In the genomic region with DNA sequence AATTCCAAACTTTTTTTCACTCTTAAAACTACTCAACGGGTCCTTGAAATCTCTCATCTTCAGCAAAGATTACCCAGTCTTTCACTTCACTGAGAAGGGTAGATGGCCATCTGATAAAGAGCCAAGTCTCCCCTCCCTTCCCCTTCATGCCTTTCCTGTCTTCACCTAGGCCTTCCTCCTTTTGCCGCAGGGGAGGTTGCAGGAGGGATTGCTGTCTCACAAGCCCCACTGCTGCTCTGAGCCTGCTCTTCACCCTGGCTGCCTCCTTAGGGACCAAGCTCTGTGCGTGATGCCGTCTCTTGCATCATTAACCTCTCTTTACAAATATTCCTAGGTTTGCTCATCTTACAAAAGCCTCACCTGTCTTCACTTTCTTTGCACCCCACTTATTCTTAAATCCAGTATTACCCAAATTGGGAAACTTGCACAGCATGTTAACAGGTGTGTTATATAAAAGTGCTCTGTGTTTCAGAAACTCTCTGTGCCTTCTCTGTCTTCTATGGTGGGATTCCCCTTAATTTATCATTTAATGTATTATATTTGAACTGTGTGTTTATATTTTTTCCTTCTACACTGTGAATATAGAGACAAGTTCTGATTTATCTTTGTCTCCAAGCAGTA, we compare ENCODE assay signal across 10 cellular contexts. TPM values are rescaled to one million over a fixed set of nuclear protein-coding genes. Genes with fewer than 3 reads are reported as not detected.
DNase-seq lines count a peak whose midpoint lies in the region; ATAC-seq and TF ChIP-seq lines count a peak whose summit lies in the region.
"Had no signal": no experiment of that assay in that cellular context is flagged by ENCODE, and none has a peak within 500 bp of the region (broad histone marks: within the 10 kb centered on the region; RNA-seq: fewer than 3 reads in every experiment).

No MANE protein-coding gene starts in this region.

- CTCF ChIA-PET in T-cell (lab: Charles Lee), result no interaction called here

- POLR2A ChIA-PET in T-cell (lab: Charles Lee), result no interaction called here

- peaks cover 2% of the 10 kb centered on the region for H3K36me3 ChIP-seq in cardiac muscle cell
- no peaks in the 10 kb centered on the region for H3K36me3 ChIP-seq in fibroblast of lung (ENCODE audit: control insufficient read depth, insufficient read depth, low read length)
- H3K36me3 ChIP-seq in upper lobe of right lung, result no peaks in the 10 kb centered on the region

- H3K4me2 ChIP-seq in fibroblast of lung (ENCODE audit: extremely low read depth, insufficient read depth, low read length), result peak overlapping the region; percentile 85

- peak; percentile 35 to 36 for DNase-seq in cardiac muscle cell (ENCODE audit: low read depth in 1 of 2, low spot score in 1 of 2)
- no peak for DNase-seq in left cardiac atrium
- peak in 2 of 34 experiments; percentile 0 to 11 for DNase-seq in T-cell
- DNase-seq in fibroblast of lung (ENCODE audit: low read depth in 2 of 2), result no peak
- no peak for DNase-seq in upper lobe of right lung
- DNase-seq in GM03348 (ENCODE audit: low spot score), result no peak
- DNase-seq in GM13977 (ENCODE audit: low spot score), result no peak
- DNase-seq: NCI-H1930, right cardiac atrium had no signal

- H3K27me3 ChIP-seq in cardiac muscle cell (no peaks in the 10 kb centered on the region), fibroblast of lung (ENCODE audit: control insufficient read depth, insufficient read depth, low read length) (no peaks in the 10 kb centered on the region), upper lobe of right lung (no peaks in the 10 kb centered on the region)

- in situ Hi-C loops in GM13977 (cut with MboI; ENCODE audit: low pct_unique_long_range_greater_than_20kb, low sequenced_read_pairs, unreplicated experiment), result no loop called here

- H3K27me3 Mint-ChIP-seq in T-cell, result no peaks in the 10 kb centered on the region

- no peak overlapping the region for H2AFZ ChIP-seq in fibroblast of lung (ENCODE audit: low read length)

- H4K20me1 ChIP-seq in fibroblast of lung (ENCODE audit: control insufficient read depth, extremely low read depth, insufficient read depth, low read length), result peaks cover 5% of the 10 kb centered on the region

- no peak overlapping the region for H3K9ac ChIP-seq in fibroblast of lung (ENCODE audit: insufficient read depth, low read length)

- H3K27ac ChIP-seq in cardiac muscle cell (peak overlapping the region; percentile 64), fibroblast of lung (ENCODE audit: insufficient read depth, low read length) (peak overlapping the region; percentile 32), upper lobe of right lung (no peak overlapping the region)

- intact Hi-C loops in left cardiac atrium (cut with DNase I) (loop anchor here in 1 of 2 donors (10.0 kb wide), 1 partner anchor 98 kb away; a partner anchor contains a TSS), upper lobe of right lung (cut with DNase I) (no loop called here)

- peaks cover 40% of the 10 kb centered on the region for H3K4me1 ChIP-seq in cardiac muscle cell (ENCODE audit: low read depth)
- H3K4me1 ChIP-seq in fibroblast of lung (ENCODE audit: control insufficient read depth, extremely low read depth, insufficient read depth, low read length), result no peaks in the 10 kb centered on the region
- H3K4me1 ChIP-seq in upper lobe of right lung, result peaks cover 38% of the 10 kb centered on the region

- ATAC-seq in left cardiac atrium (no peak), T-cell (replicated peaks in 1 of 4) (no peak), upper lobe of right lung (no peak), GM19467 (IDR thresholded peaks at IDR 0.05; ENCODE audit: unreplicated experiment) (no peak)
- ATAC-seq: right cardiac atrium had no signal

- peaks cover 14% of the 10 kb centered on the region for H3K36me3 Mint-ChIP-seq in T-cell

- TF ChIP-seq CTCF in cardiac muscle cell (IDR thresholded peaks at IDR 0.05; ENCODE audit: low read depth, low read length), result no peak
- no peak for TF ChIP-seq CTCF in fibroblast of lung (conservative IDR thresholded peaks at IDR 0.05 in 1 of 2, IDR thresholded peaks at IDR 0.05 in 1 of 2; ENCODE audit: low read depth in 1 of 2, low read length in 2 of 2)
- no peak for TF ChIP-seq CTCF in upper lobe of right lung (IDR thresholded peaks at IDR 0.05)
- TF ChIP-seq CTCF in GM13977 (IDR thresholded peaks at IDR 0.05; ENCODE audit: extremely low read depth, insufficient read depth, missing control alignments), result no peak

- no peaks in the 10 kb centered on the region for H3K9me3 Mint-ChIP-seq in T-cell

- H3K27ac Mint-ChIP-seq in T-cell, result peak overlapping the region; percentile 79 to 83

- peak overlapping the region; percentile 71 to 94 (median 92) for H3K4me3 Mint-ChIP-seq in T-cell

- H3K79me2 ChIP-seq in fibroblast of lung (ENCODE audit: control insufficient read depth, insufficient read depth, low read length), result peaks cover 77% of the 10 kb centered on the region

- no peaks in the 10 kb centered on the region for H3K9me3 ChIP-seq in cardiac muscle cell (ENCODE audit: low read depth)
- no peaks in the 10 kb centered on the region for H3K9me3 ChIP-seq in fibroblast of lung (ENCODE audit: control insufficient read depth, insufficient read depth, low read depth, low read length)
- H3K9me3 ChIP-seq in upper lobe of right lung, result no peaks in the 10 kb centered on the region

- H3K4me3 ChIP-seq in cardiac muscle cell (peak overlapping the region; percentile 12), fibroblast of lung (replicated peaks in 1 of 4; ENCODE audit: control extremely low read depth in 1 of 4, insufficient read depth in 1 of 4, low read depth in 3 of 4, low read length in 4 of 4) (peak overlapping the region in 3 of 4 experiments; percentile 26 to 31 (median 28)), upper lobe of right lung (peak overlapping the region; percentile 3)

- H3K4me1 Mint-ChIP-seq in T-cell, result peaks cover 71 to 84% (median 77%) of the 10 kb centered on the region in 3 donors

RNA-seq across cellular contexts. Expression of a gene that starts 3.8 kb away (rescaled TPM):
- 39.9 and 43.6 TPM in 2 replicates for total RNA-seq in cardiac muscle cell
- polyA plus RNA-seq in cardiac muscle cell, result 24.6 and 36.6 TPM in 2 replicates
- total RNA-seq in left cardiac atrium, result 10 to 100 TPM; 29.7 to 57.3 TPM
- 10 to 100 TPM; 52.5 to 95.3 (median 66.5) TPM for total RNA-seq in T-cell
- 41.1 and 61.9 TPM in 2 replicates for total RNA-seq in fibroblast of lung
- 31.2 and 37.7 TPM in 2 replicates for polyA plus RNA-seq in fibroblast of lung
- polyA plus RNA-seq in fibroblast of lung (2012), result 12.1 and 15.7 TPM in 2 replicates
- polyA minus RNA-seq in fibroblast of lung (ENCODE audit: low replicate concordance), result 24.7 and 28.5 TPM in 2 replicates
- 41.5 TPM for total RNA-seq in upper lobe of right lung

Comparison
In these comparisons a context has a peak if more than half of its experiments do, and no peak if none do; other contexts are left out.
1. DNase-seq: peak in cardiac muscle cell (2 of 2); none in left cardiac atrium (single experiment), fibroblast of lung (0 of 2), upper lobe of right lung (single experiment), GM03348 (single experiment) and GM13977 (single experiment).
2. Peak in every context shown above with its lines, with median percentiles within 50 percentile points of each other: H3K4me3 ChIP-seq.